Comparison of ENCODE assay signal across 20 cellular contexts in genomic region chr1:216750962-216751361, GRCh38. TPM values are rescaled to one million over a fixed set of nuclear protein-coding genes. Genes with fewer than 3 reads are reported as not detected.
DNase-seq lines count a peak whose midpoint lies in the region; ATAC-seq and TF ChIP-seq lines count a peak whose summit lies in the region.
"Had no signal": no experiment of that assay in that cellular context is flagged by ENCODE, and none has a peak within 500 bp of the region (broad histone marks: within the 10 kb centered on the region; RNA-seq: fewer than 3 reads in every experiment).

No MANE protein-coding gene starts in this region.

- peak overlapping the region in 5 of 10 donors; percentile 20 to 42 (median 31) for H3K27ac ChIP-seq in heart right ventricle
- H3K27ac ChIP-seq: BLaER1 treated with 17β-estradiol and CSF1 and Interleukin-3, amounts not matched to agents 10 nM and 100 nM had no signal

- DNase-seq in heart right ventricle: no peak
- no peak for DNase-seq in Right ventricle myocardium inferior (ENCODE audit: missing footprints)
- DNase-seq in left ventricle myocardium superior: no peak
- DNase-seq in middle frontal gyrus (ENCODE audit: extremely low spot score, low spot score): peak; percentile 19
- DNase-seq in superior temporal gyrus (ENCODE audit: extremely low spot score): peak; percentile 75
- DNase-seq: Calu3; CD8-positive, alpha-beta T cell; DMS 273 treated with DMSO at 0.1 percent for 48 hours; DMS53; DND-41; EL; H9; IMR-90 had no signal

- H3K36me3 ChIP-seq in heart right ventricle: no peaks in the 10 kb centered on the region
- H3K36me3 ChIP-seq: BLaER1 treated with 17β-estradiol and CSF1 and Interleukin-3, amounts not matched to agents 10 nM and 100 nM had no signal

- no peak for TF ChIP-seq CTCF in heart right ventricle (IDR thresholded peaks at IDR 0.05)

- 73 to 74% methylated on average over 2 of the region's 2 CpGs for WGBS in heart right ventricle, 2 donors

- H3K27me3 ChIP-seq in heart right ventricle: no peaks in the 10 kb centered on the region
- H3K27me3 ChIP-seq: BLaER1 treated with 17β-estradiol and CSF1 and Interleukin-3, amounts not matched to agents 10 nM and 100 nM had no signal

- H3K4me3 ChIP-seq in heart right ventricle: no peak overlapping the region
- H3K4me3 ChIP-seq: BLaER1 treated with 17β-estradiol and CSF1 and Interleukin-3, amounts not matched to agents 10 nM and 100 nM; GM12878 had no signal

- no peaks in the 10 kb centered on the region for H3K9me3 ChIP-seq in heart right ventricle
- H3K9me3 ChIP-seq: BLaER1 treated with 17β-estradiol and CSF1 and Interleukin-3, amounts not matched to agents 10 nM and 100 nM had no signal

- intact Hi-C loops in heart right ventricle (cut with DNase I): loop anchor here in 6 of 10 donors (5.0 to 10.0 kb wide), 6 partner anchors 64 to 584 kb away; no protein-coding TSS in a partner anchor
- intact Hi-C loops in Right ventricle myocardium inferior (cut with DNase I): loop anchor here (2.0 to 10.0 kb wide), 3 partner anchors 64 to 584 kb away; no protein-coding TSS in a partner anchor
- intact Hi-C loops in left ventricle myocardium superior (cut with micrococcal nuclease): no loop called here

- H3K4me1 ChIP-seq in heart right ventricle: peaks cover 0 to 13% (median 0%) of the 10 kb centered on the region in 9 donors
- H3K4me1 ChIP-seq: BLaER1 treated with 17β-estradiol and CSF1 and Interleukin-3, amounts not matched to agents 10 nM and 100 nM had no signal

- ATAC-seq in heart right ventricle: peak in 6 of 8 donors; percentile 38 to 79 (median 62)
- no peak for ATAC-seq in Right ventricle myocardium inferior
- ATAC-seq in left ventricle myocardium superior: peak; percentile 74
- no peak for ATAC-seq in SK-N-SH treated with all-trans-retinoic acid at 6 μM for 48 hours
- ATAC-seq in GM18873 (IDR thresholded peaks at IDR 0.05; ENCODE audit: low FRiP score, unreplicated experiment): no peak
- no peak for ATAC-seq in GM19035 (IDR thresholded peaks at IDR 0.05; ENCODE audit: unreplicated experiment)
- ATAC-seq: CD8-positive, alpha-beta T cell; GM12878 had no signal

TF ChIP-seq in SK-N-SH treated with all-trans-retinoic acid at 6 μM for 48 hours, 23 proteins besides CTCF, POLR2A, EP300 and RAD21:
- TF ChIP-seq GLIS3 (CRISPR knock-in tag; IDR thresholded peaks at IDR 0.05): no peak

RNA-seq across cellular contexts. Expression of gene ESRRG, which starts 27.7 kb away (rescaled TPM):
- total RNA-seq in heart right ventricle (10 to 100 TPM; 24.3 to 49.5 (median 36.7) TPM), Right ventricle myocardium inferior (46.2 TPM), left ventricle myocardium superior (51.5 TPM)
- polyA plus RNA-seq in heart right ventricle: 1 to 10 TPM; 3.8 to 4.5 TPM
- total RNA-seq: B cell; CD8-positive, alpha-beta T cell; G401; GM12878 had no signal

Comparison
In these comparisons a context has a peak if more than half of its experiments do, and no peak if none do; other contexts are left out.
1. ATAC-seq: peak in heart right ventricle (6 of 8) and left ventricle myocardium superior (single experiment); none in Right ventricle myocardium inferior (single experiment), SK-N-SH treated with all-trans-retinoic acid at 6 μM for 48 hours (single experiment), GM18873 (single experiment) and GM19035 (single experiment).
2. DNase-seq: peak in middle frontal gyrus (single experiment) and superior temporal gyrus (single experiment); none in heart right ventricle (0 of 2), Right ventricle myocardium inferior (single experiment) and left ventricle myocardium superior (single experiment).